22 cellular contexts compared by ENCODE assay signal in the genomic region with DNA sequence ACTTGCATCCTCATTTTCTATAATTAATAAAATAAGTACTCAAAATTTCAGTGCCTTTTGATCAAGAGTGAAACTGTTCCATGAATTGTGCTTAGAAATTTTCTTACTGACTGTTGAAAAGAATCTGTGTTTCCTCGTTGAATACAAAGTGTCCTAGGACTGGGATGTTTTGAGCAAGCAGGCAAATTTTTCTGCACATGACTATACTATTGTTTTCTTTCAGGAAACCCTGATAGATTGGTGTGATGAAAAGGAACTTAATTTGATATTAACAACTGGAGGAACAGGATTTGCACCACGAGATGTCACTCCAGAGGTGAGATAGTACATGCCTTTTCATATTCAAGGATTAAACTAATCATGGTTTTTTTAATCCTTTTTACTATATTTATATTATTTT.
DNase-seq lines count a peak whose midpoint lies in the region; ATAC-seq, FAIRE-seq and TF ChIP-seq lines count a peak whose summit lies in the region.
"Had no signal": no experiment of that assay in that cellular context is flagged by ENCODE, and none has a peak within 500 bp of the region (broad histone marks: within the 10 kb centered on the region; RNA-seq: fewer than 3 reads in every experiment).

No MANE protein-coding gene starts in this region.

- H3K4ac ChIP-seq in H9 (ENCODE audit: low read depth, low read length) = no peak overlapping the region

- no peak overlapping the region for H2AFZ ChIP-seq in H9 (ENCODE audit: low read length)

- H2BK20ac ChIP-seq in H9 (ENCODE audit: low read depth, low read length, poor library complexity, severe bottlenecking) = no peak overlapping the region

- no peak overlapping the region for H3K4me2 ChIP-seq in H9 (ENCODE audit: insufficient read depth, insufficient read length, low read length)
- H3K4me2 ChIP-seq: BLaER1 had no signal

- no peak for ATAC-seq in HG03469 (IDR thresholded peaks at IDR 0.05; ENCODE audit: unreplicated experiment)

- H3K36me3 Mint-ChIP-seq in H9 (ENCODE audit: insufficient read depth in 1 of 3, low read depth in 3 of 3) = no peaks in the 10 kb centered on the region; a peak in 1 of 7 replicates

- no peak overlapping the region for H3T11ph ChIP-seq in H9 (ENCODE audit: low read length)

- TF ChIP-seq CTCF in bronchial epithelial cell (IDR thresholded peaks at IDR 0.05; ENCODE audit: insufficient read depth, low read length, severe bottlenecking) (no peak), H9 (conservative IDR thresholded peaks at IDR 0.05) (no peak), WERI-Rb-1 (IDR thresholded peaks at IDR 0.05; ENCODE audit: low read depth, low read length) (no peak)

- no peak overlapping the region for H3K14ac ChIP-seq in H9 (ENCODE audit: insufficient read depth, low read length)

- no peaks in the 10 kb centered on the region for H3K27me3 Mint-ChIP-seq in H9 (ENCODE audit: low read depth)
- H3K27me3 Mint-ChIP-seq: CD4-positive, alpha-beta T cell had no signal

- FAIRE-seq in bronchial epithelial cell (lab: Jason Lieb, UNC) = no peak
- FAIRE-seq: GM12891, H54 had no signal

- no peak overlapping the region for H2BK15ac ChIP-seq in H9 (ENCODE audit: low read depth, low read length)

- H2BK5ac ChIP-seq in H9 (ENCODE audit: insufficient read length, low read length) = no peak overlapping the region

- H3K4me3 ChIP-seq in bronchial epithelial cell (ENCODE audit: low read depth, low read length) = no peak overlapping the region
- H3K4me3 ChIP-seq in WERI-Rb-1 (ENCODE audit: low read depth, low read length) = no peak overlapping the region
- H3K4me3 ChIP-seq: BLaER1 had no signal

- H4K20me1 ChIP-seq in H9 (ENCODE audit: control insufficient read depth, insufficient read depth, insufficient read length) = no peaks in the 10 kb centered on the region
- H4K20me1 ChIP-seq: BLaER1 had no signal

- H3K4me1 Mint-ChIP-seq in H9 = peaks cover 9 to 19% of the 10 kb centered on the region in 2 experiments

- H3K36me3 ChIP-seq in bronchial epithelial cell (ENCODE audit: control insufficient read depth, insufficient read depth, low read length) (no peaks in the 10 kb centered on the region), WERI-Rb-1 (no peaks in the 10 kb centered on the region)
- H3K36me3 ChIP-seq: BLaER1 had no signal

- H3K79me2 ChIP-seq in H9 (ENCODE audit: insufficient read depth, low read length) = no peaks in the 10 kb centered on the region

- peaks cover 4% of the 10 kb centered on the region; the same call in 1 of the 2 replicates for H3K4me1 ChIP-seq in H9 (ENCODE audit: insufficient read depth, low read length)
- H3K4me1 ChIP-seq: BLaER1, Caco-2 had no signal

- H3K27me3 ChIP-seq in bronchial epithelial cell (ENCODE audit: control insufficient read depth, insufficient read depth, low read length) (no peaks in the 10 kb centered on the region), H9 (ENCODE audit: insufficient read depth, low read length) (no peaks in the 10 kb centered on the region), WERI-Rb-1 (ENCODE audit: insufficient read depth, low read depth, severe bottlenecking) (no peaks in the 10 kb centered on the region)
- H3K27me3 ChIP-seq: BLaER1 had no signal

- H3K9me3 Mint-ChIP-seq in H9 = no peaks in the 10 kb centered on the region
- H3K9me3 Mint-ChIP-seq: CD4-positive, alpha-beta T cell had no signal

- WGBS in H9 (ENCODE audit: extremely low coverage, insufficient read length, low lambda C conversion rate) = no CpG with 5 or more reads among the region's 2 CpGs

- H3K27ac Mint-ChIP-seq in H9 = no peak overlapping the region
- H3K27ac Mint-ChIP-seq: CD4-positive, alpha-beta T cell had no signal

- no peak overlapping the region for H4K5ac ChIP-seq in H9 (ENCODE audit: insufficient read length, low read depth, low read length)

- no peak overlapping the region for H3K23ac ChIP-seq in H9 (ENCODE audit: insufficient read length, low read depth, low read length)

- no peak overlapping the region for H3K56ac ChIP-seq in H9 (ENCODE audit: insufficient read length, low read depth, low read length)

- H4K91ac ChIP-seq in H9 (ENCODE audit: insufficient read length, low read depth, low read length) = no peak overlapping the region

- no peak overlapping the region for H3K9ac ChIP-seq in H9 (ENCODE audit: extremely low read depth, insufficient read length, low read length)
- H3K9ac ChIP-seq: BLaER1 had no signal

- no peak overlapping the region for H2BK120ac ChIP-seq in H9 (ENCODE audit: low read depth, low read length, poor library complexity, severe bottlenecking)

- H2BK12ac ChIP-seq in H9 (ENCODE audit: insufficient read length, low read depth, low read length) = no peak overlapping the region

- H3K23me2 ChIP-seq in H9 (ENCODE audit: insufficient read length, low read depth, low read length, poor library complexity, severe bottlenecking) = no peaks in the 10 kb centered on the region

- H3K27ac ChIP-seq in H9 (ENCODE audit: insufficient read length, low read depth, low read length) = no peak overlapping the region
- no peak overlapping the region for H3K27ac ChIP-seq in WERI-Rb-1
- H3K27ac ChIP-seq: BLaER1, HL-60, RWPE1 had no signal

- H3K4me3 Mint-ChIP-seq in H9 = no peak overlapping the region
- H3K4me3 Mint-ChIP-seq: CD4-positive, alpha-beta T cell had no signal

- no peak overlapping the region for H2AK5ac ChIP-seq in H9 (ENCODE audit: insufficient read length, low read length)

- DNase-seq in bronchial epithelial cell (ENCODE audit: low read depth) = peak; percentile 3
- DNase-seq in foreskin melanocyte = peak; percentile 19
- peak; percentile 57 for DNase-seq in medulla oblongata (ENCODE audit: extremely low spot score)
- DNase-seq in H9 = no peak
- DNase-seq in WERI-Rb-1 = no peak
- DNase-seq in stimulated activated CD4-positive, alpha-beta T cell treated with anti-CD3 and anti-CD28 coated beads, Interleukin-4, amount 100 ng/mL, for 4 hours = no peak
- DNase-seq: Caco-2; CD4-positive, alpha-beta T cell; KG1; NCI-H1092 treated with DMSO at 0.1 percent for 48 hours; NCI-H1436 treated with DMSO at 0.1 percent for 48 hours; NCI-H1930; NCI-H2227 treated with DMSO at 0.1 percent for 48 hours; NCI-H510A treated with DMSO at 0.1 percent for 48 hours; NCI-H748 treated with DMSO at 0.1 percent for 48 hours; SIG-M5 had no signal

- H3K9me3 ChIP-seq in H9 (ENCODE audit: control insufficient read depth, low read depth, low read length) (no peaks in the 10 kb centered on the region), WERI-Rb-1 (ENCODE audit: severe bottlenecking) (no peaks in the 10 kb centered on the region)
- H3K9me3 ChIP-seq: BLaER1, Caco-2 had no signal

- H3K18ac ChIP-seq in H9 (ENCODE audit: insufficient read length, low read depth, low read length) = no peak overlapping the region

- H3K79me1 ChIP-seq in H9 (ENCODE audit: insufficient read depth, low read depth, low read length, poor library complexity, severe bottlenecking) = no peaks in the 10 kb centered on the region

- H4K8ac ChIP-seq in H9 (replicated peaks; ENCODE audit: insufficient read length, low read depth, low read length) = no peak overlapping the region

Comparison
In these comparisons a context has a peak if more than half of its experiments do, and no peak if none do; other contexts are left out.
1. DNase-seq: peak in bronchial epithelial cell (single experiment), foreskin melanocyte (single experiment) and medulla oblongata (single experiment); none in H9 (single experiment), WERI-Rb-1 (single experiment) and stimulated activated CD4-positive, alpha-beta T cell treated with anti-CD3 and anti-CD28 coated beads, Interleukin-4, amount 100 ng/mL, for 4 hours (0 of 2).